Comparison of ENCODE assay signal across 31 cellular contexts in the genomic region with DNA sequence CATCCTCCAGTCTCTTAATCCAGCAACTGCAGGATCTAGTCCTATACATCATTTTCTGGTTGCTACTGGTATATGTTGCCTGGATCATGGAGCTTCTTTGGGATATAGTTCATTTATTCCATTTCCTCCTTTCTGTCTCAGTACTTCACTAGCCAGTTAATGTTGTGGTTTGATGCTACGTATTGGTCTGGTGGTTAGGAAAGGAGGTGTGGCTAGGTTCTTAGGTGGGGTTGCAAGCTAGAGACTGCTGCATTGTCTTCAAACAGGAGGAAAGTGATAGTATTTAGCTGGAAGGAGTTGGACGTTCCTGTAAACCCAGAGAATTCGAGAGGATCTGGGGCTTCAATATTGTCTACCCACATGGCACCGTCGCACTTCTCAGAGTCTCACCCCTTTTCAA.
"Had no signal": no experiment of that assay in that cellular context is flagged by ENCODE, and none has a peak within 500 bp of the region (broad histone marks: within the 10 kb centered on the region; RNA-seq: fewer than 3 reads in every experiment).

No MANE protein-coding gene starts in this region.

- H3K4me2 ChIP-seq: hepatocyte had no signal

- H3K27ac Mint-ChIP-seq: dendritic cell treated with granulocyte-macrophage colony-stimulating factor and Interleukin-4, amounts not matched to agents 40 ng/mL and 50 ng/mL, for 4 days; endodermal cell; memory B cell; naive thymus-derived CD4-positive, alpha-beta T cell; stimulated activated effector memory CD8-positive, alpha-beta T cell treated with anti-CD3 and anti-CD28 coated beads, Interleukin-12 subunit alpha, Interleukin-12 subunit beta, amount 100 ng/mL, for 72 hours had no signal

- H3K4me3 Mint-ChIP-seq: dendritic cell treated with granulocyte-macrophage colony-stimulating factor and Interleukin-4, amounts not matched to agents 40 ng/mL and 50 ng/mL, for 4 days; endodermal cell; memory B cell; naive thymus-derived CD4-positive, alpha-beta T cell; nephron; stimulated activated effector memory CD8-positive, alpha-beta T cell treated with anti-CD3 and anti-CD28 coated beads, Interleukin-12 subunit alpha, Interleukin-12 subunit beta, amount 100 ng/mL, for 72 hours had no signal

- H2AFZ ChIP-seq: hepatocyte had no signal

- H3K4me1 Mint-ChIP-seq: memory B cell; stimulated activated effector memory CD8-positive, alpha-beta T cell treated with anti-CD3 and anti-CD28 coated beads, Interleukin-12 subunit alpha, Interleukin-12 subunit beta, amount 100 ng/mL, for 72 hours had no signal

- H3K79me2 ChIP-seq: hepatocyte had no signal

- H3K27me3 ChIP-seq: colonic mucosa, esophagus muscularis mucosa, foreskin keratinocyte, gastroesophageal sphincter, heart left ventricle, hepatocyte, ovary, sigmoid colon, testis, tibial artery, upper lobe of right lung, uterus had no signal

- H3K36me3 Mint-ChIP-seq: memory B cell; stimulated activated effector memory CD8-positive, alpha-beta T cell treated with anti-CD3 and anti-CD28 coated beads, Interleukin-12 subunit alpha, Interleukin-12 subunit beta, amount 100 ng/mL, for 72 hours had no signal

- H3K4me3 ChIP-seq: colonic mucosa, esophagus muscularis mucosa, gastroesophageal sphincter, heart left ventricle, hepatocyte, lung, ovary, psoas muscle, sigmoid colon, testis, tibial artery, upper lobe of right lung, uterus had no signal

- H3K9me3 Mint-ChIP-seq: dendritic cell treated with granulocyte-macrophage colony-stimulating factor and Interleukin-4, amounts not matched to agents 40 ng/mL and 50 ng/mL, for 4 days; endodermal cell; memory B cell; naive thymus-derived CD4-positive, alpha-beta T cell; nephron; stimulated activated effector memory CD8-positive, alpha-beta T cell treated with anti-CD3 and anti-CD28 coated beads, Interleukin-12 subunit alpha, Interleukin-12 subunit beta, amount 100 ng/mL, for 72 hours had no signal

- ATAC-seq: foreskin keratinocyte; gastroesophageal sphincter; heart left ventricle; left lobe of liver; naive thymus-derived CD4-positive, alpha-beta T cell; psoas muscle; right cardiac atrium; stimulated activated effector memory CD8-positive, alpha-beta T cell treated with anti-CD3 and anti-CD28 coated beads, Interleukin-12 subunit alpha, Interleukin-12 subunit beta, amount 100 ng/mL, for 72 hours; stimulated activated naive CD8-positive, alpha-beta T cell treated with anti-CD3 and anti-CD28 coated beads, Interleukin-15, Interleukin-2, amounts not matched to agents 100 U/mL and 50 U/mL, for 24 hours; upper lobe of right lung had no signal

- H3K4me1 ChIP-seq: colonic mucosa, esophagus muscularis mucosa, gastroesophageal sphincter, psoas muscle, sigmoid colon, testis, tibial artery, upper lobe of right lung, uterus had no signal

- H3K9me3 ChIP-seq: colonic mucosa, esophagus muscularis mucosa, gastroesophageal sphincter, heart left ventricle, ovary, psoas muscle, sigmoid colon, testis, tibial artery, upper lobe of right lung, uterus had no signal

- H3K27me3 Mint-ChIP-seq: dendritic cell treated with granulocyte-macrophage colony-stimulating factor and Interleukin-4, amounts not matched to agents 40 ng/mL and 50 ng/mL, for 4 days; memory B cell had no signal

- DNase-seq: colonic mucosa; effector CD8-positive, alpha-beta T cell; endodermal cell; foreskin keratinocyte; heart left ventricle; kidney; midbrain; naive thymus-derived CD4-positive, alpha-beta T cell; occipital lobe; ovary; posterior cingulate gyrus; psoas muscle; right cardiac atrium; sigmoid colon; stimulated activated CD4-positive, alpha-beta T cell treated with anti-CD3 and anti-CD28 coated beads, Interleukin-2, amount 100 ng/mL, for 24 hours; stimulated activated CD4-positive, alpha-beta T cell treated with anti-CD3 and anti-CD28 coated beads, Interleukin-4, amount 100 ng/mL, for 24 hours; stimulated activated naive CD8-positive, alpha-beta T cell treated with anti-CD3 and anti-CD28 coated beads, Interleukin-15, Interleukin-2, amounts not matched to agents 100 U/mL and 50 U/mL, for 24 hours; substantia nigra; testis; tibial artery; upper lobe of right lung; uterus had no signal

- H3K36me3 ChIP-seq: colonic mucosa, esophagus muscularis mucosa, gastroesophageal sphincter, heart left ventricle, ovary, sigmoid colon, tibial artery, upper lobe of right lung, uterus had no signal

- H3K27ac ChIP-seq: colonic mucosa, esophagus muscularis mucosa, foreskin keratinocyte, gastroesophageal sphincter, heart left ventricle, hepatocyte, ovary, psoas muscle, sigmoid colon, testis, tibial artery, upper lobe of right lung had no signal
